Comparison of ENCODE assay signal across 8 cellular contexts in the genomic region with DNA sequence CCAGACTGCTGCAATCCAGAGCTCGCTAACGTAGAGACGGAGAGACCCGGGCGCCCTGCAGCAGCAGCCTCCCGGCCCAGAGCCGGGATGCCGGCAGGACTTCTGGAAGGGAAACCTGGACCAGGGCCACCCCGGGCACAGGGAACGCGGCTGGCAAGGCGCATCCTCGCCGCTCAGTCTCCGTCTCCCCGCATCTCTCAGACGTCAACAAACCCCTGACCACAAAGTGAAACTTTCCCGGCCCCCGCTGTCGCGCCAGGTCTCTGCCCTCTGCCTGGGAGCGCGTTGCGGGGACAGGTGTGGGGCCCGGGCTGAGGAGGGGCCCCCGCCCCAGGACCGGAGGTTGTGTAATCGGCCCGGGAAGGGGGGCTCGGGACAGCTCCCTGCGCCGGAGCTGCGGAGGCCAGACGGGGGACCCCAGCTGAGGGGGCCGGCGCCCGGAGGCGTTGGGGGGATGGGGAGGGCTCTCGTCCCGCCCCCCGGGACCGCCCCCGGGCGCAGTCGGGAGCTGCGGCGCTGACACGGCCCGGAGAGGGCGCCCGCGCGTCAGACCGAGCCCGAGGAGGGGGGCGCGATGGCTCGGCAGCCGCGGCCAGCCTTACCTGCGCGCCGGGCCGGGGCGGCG.
A peak's percentile ranks its signal among the peaks of the same experiment; 100 is the strongest.
DNase-seq lines count a peak whose midpoint lies in the region; ATAC-seq and TF ChIP-seq lines count a peak whose summit lies in the region.

No MANE protein-coding gene starts in this region.

- no peak for DNase-seq in activated CD4-positive, alpha-beta T cell treated with anti-CD3 and anti-CD28 coated beads, Interleukin-2, amount 10 ng/mL, durations not matched to agents 24 days and 14 days
- no peak for DNase-seq in activated CD4-positive, alpha-beta T cell treated with anti-CD3 and anti-CD28 coated beads for 4 hours
- peak; percentile 4 for DNase-seq in SHP77 treated with DMSO at 0.1 percent for 48 hours (lab: John Stamatoyannopoulos, UW)
- peak in 1 of 2 donors; percentile 47 for DNase-seq in central memory CD8-positive, alpha-beta T cell (ENCODE audit: low spot score in 2 of 2)
- DNase-seq in stimulated activated CD4-positive, alpha-beta T cell treated with anti-CD3 and anti-CD28 coated beads, Interleukin-1b, Interleukin-23, amount 100 ng/mL, for 48 hours = peak; percentile 46

- no peak for TF ChIP-seq EP300 in Ishikawa (IDR thresholded peaks at IDR 0.05; ENCODE audit: borderline replicate concordance)

- peak overlapping the region; percentile 54 for H3K27ac Mint-ChIP-seq in activated CD4-positive, alpha-beta T cell treated with anti-CD3 and anti-CD28 coated beads, Interleukin-2, amount 10 ng/mL, durations not matched to agents 24 days and 14 days
- H3K27ac Mint-ChIP-seq in central memory CD8-positive, alpha-beta T cell (ENCODE audit: low read depth) = peak overlapping the region; percentile 83

- H3K4me3 Mint-ChIP-seq in activated CD4-positive, alpha-beta T cell treated with anti-CD3 and anti-CD28 coated beads, Interleukin-2, amount 10 ng/mL, durations not matched to agents 24 days and 14 days = peak overlapping the region; percentile 88
- peak overlapping the region; percentile 85 for H3K4me3 Mint-ChIP-seq in central memory CD8-positive, alpha-beta T cell

- H3K27me3 Mint-ChIP-seq in activated CD4-positive, alpha-beta T cell treated with anti-CD3 and anti-CD28 coated beads, Interleukin-2, amount 10 ng/mL, durations not matched to agents 24 days and 14 days = peaks cover 10% of the 10 kb centered on the region
- H3K27me3 Mint-ChIP-seq in central memory CD8-positive, alpha-beta T cell = no peaks in the 10 kb centered on the region

- H3K36me3 Mint-ChIP-seq in activated CD4-positive, alpha-beta T cell treated with anti-CD3 and anti-CD28 coated beads, Interleukin-2, amount 10 ng/mL, durations not matched to agents 24 days and 14 days (ENCODE audit: low read depth) = no peaks in the 10 kb centered on the region
- H3K36me3 Mint-ChIP-seq in central memory CD8-positive, alpha-beta T cell (ENCODE audit: insufficient read depth) = peaks cover 3% of the 10 kb centered on the region

- peak overlapping the region; percentile 54 for H3K27ac ChIP-seq in layer of hippocampus (ENCODE audit: low read depth, low read length)

- no peak for TF ChIP-seq RAD21 in Ishikawa (IDR thresholded peaks at IDR 0.05; ENCODE audit: low read depth)

- H3K9me3 Mint-ChIP-seq in activated CD4-positive, alpha-beta T cell treated with anti-CD3 and anti-CD28 coated beads, Interleukin-2, amount 10 ng/mL, durations not matched to agents 24 days and 14 days = peaks cover 5% of the 10 kb centered on the region
- no peaks in the 10 kb centered on the region for H3K9me3 Mint-ChIP-seq in central memory CD8-positive, alpha-beta T cell

- ATAC-seq in GM21825 (IDR thresholded peaks at IDR 0.05; ENCODE audit: unreplicated experiment) = peak; percentile 68
- ATAC-seq in central memory CD8-positive, alpha-beta T cell (replicated peaks; ENCODE audit: extremely low read depth, poor library complexity, severe bottlenecking) = peak; percentile 63

- H3K4me1 Mint-ChIP-seq in activated CD4-positive, alpha-beta T cell treated with anti-CD3 and anti-CD28 coated beads, Interleukin-2, amount 10 ng/mL, durations not matched to agents 24 days and 14 days = peaks cover 28% of the 10 kb centered on the region
- H3K4me1 Mint-ChIP-seq in central memory CD8-positive, alpha-beta T cell = peaks cover 28% of the 10 kb centered on the region

- intact Hi-C loops in activated CD4-positive, alpha-beta T cell treated with anti-CD3 and anti-CD28 coated beads, Interleukin-2, amount 10 ng/mL, durations not matched to agents 24 days and 14 days (cut with micrococcal nuclease) = loop anchor here (2.0 to 5.0 kb wide), 3 partner anchors 117 to 463 kb away; partner anchors contain the start of gene HIVEP3

- H3K27me3 ChIP-seq in layer of hippocampus (ENCODE audit: control insufficient read depth, insufficient read depth, low read length) = no peaks in the 10 kb centered on the region

TF ChIP-seq in Ishikawa, 13 proteins besides CTCF, POLR2A, EP300 and RAD21:
- TF ChIP-seq EGR1 (IDR thresholded peaks at IDR 0.05) (no peak), YY1 (IDR thresholded peaks at IDR 0.05; ENCODE audit: low read depth) (no peak), TAF1 (IDR thresholded peaks at IDR 0.05; ENCODE audit: low read depth) (no peak), CEBPB (IDR thresholded peaks at IDR 0.05) (peak; percentile 23; the same call in 1 of the 2 replicates)

Comparison
In these comparisons a context has a peak if more than half of its experiments do, and no peak if none do; other contexts are left out.
1. DNase-seq: peak in SHP77 treated with DMSO at 0.1 percent for 48 hours (single experiment) and stimulated activated CD4-positive, alpha-beta T cell treated with anti-CD3 and anti-CD28 coated beads, Interleukin-1b, Interleukin-23, amount 100 ng/mL, for 48 hours (single experiment); none in activated CD4-positive, alpha-beta T cell treated with anti-CD3 and anti-CD28 coated beads, Interleukin-2, amount 10 ng/mL, durations not matched to agents 24 days and 14 days (single experiment) and activated CD4-positive, alpha-beta T cell treated with anti-CD3 and anti-CD28 coated beads for 4 hours (0 of 2).